ENCODE assay signal across 1 cellular context in the genomic region with DNA sequence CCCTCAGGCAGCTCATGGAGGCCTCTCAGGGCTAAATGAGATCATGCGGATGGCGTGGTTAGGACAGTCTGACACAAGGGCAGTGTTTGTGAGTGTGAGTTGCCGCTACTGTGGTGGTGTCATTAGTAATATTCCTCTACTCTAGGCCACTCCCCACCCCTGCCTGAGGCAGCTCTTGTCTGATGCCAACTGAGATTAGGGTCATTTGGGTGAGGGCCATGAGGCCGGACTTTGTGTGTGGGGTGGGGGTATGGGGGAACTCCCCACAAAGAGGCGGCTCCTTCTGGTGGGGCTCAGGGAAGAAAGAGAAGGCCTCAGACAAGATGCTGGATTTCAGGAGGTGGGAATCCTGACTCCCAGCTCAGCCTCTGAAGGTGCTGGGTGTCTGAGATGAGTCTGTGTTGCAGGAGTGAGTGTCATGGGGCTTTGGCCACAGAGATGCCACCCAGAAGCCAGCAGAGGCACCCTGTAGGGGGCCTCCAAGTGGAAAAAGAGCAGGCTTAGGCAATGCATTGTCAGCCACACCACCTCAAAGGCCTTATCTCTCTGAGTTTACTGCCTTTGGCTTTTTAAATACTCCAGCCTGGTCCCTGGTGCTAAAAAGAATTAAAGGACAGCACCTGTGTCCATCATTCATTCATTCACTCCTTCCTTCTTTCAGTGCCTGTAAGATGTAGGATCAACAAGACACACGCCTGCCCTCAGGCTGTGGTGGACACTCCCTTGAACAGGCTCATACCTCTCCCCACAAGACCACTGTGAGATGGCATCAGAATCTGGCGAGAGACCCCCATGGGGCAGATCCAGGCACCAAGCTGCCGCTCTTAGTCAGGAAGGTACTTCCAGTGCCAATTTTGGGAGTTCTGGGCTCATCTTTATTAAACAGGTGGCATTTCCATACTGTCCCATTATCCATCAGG.
TF ChIP-seq lines count a peak whose summit lies in the region.

No MANE protein-coding gene starts in this region.

TF ChIP-seq in IMR-90, 13 proteins besides CTCF, POLR2A, EP300 and RAD21:
- TF ChIP-seq BHLHE40 (IDR thresholded peaks at IDR 0.05; ENCODE audit: low read depth, low read length): no peak
- no peak for TF ChIP-seq RCOR1 (IDR thresholded peaks at IDR 0.05; ENCODE audit: insufficient replicate concordance, low read length)
- no peak for TF ChIP-seq NFE2L2 (IDR thresholded peaks at IDR 0.05; ENCODE audit: low read depth, low read length)
- no peak for TF ChIP-seq SMC3 (IDR thresholded peaks at IDR 0.05; ENCODE audit: low read depth, low read length)
- TF ChIP-seq RFX5 (IDR thresholded peaks at IDR 0.05; ENCODE audit: low read depth, low read length): no peak
- no peak for TF ChIP-seq MXI1 (IDR thresholded peaks at IDR 0.05; ENCODE audit: borderline replicate concordance, low read depth, low read length)
- no peak for TF ChIP-seq CHD1 (IDR thresholded peaks at IDR 0.05; ENCODE audit: low read depth, low read length)
- TF ChIP-seq, protein P1, sequence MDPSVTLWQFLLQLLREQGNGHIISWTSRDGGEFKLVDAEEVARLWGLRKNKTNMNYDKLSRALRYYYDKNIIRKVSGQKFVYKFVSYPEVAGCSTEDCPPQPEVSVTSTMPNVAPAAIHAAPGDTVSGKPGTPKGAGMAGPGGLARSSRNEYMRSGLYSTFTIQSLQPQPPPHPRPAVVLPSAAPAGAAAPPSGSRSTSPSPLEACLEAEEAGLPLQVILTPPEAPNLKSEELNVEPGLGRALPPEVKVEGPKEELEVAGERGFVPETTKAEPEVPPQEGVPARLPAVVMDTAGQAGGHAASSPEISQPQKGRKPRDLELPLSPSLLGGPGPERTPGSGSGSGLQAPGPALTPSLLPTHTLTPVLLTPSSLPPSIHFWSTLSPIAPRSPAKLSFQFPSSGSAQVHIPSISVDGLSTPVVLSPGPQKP (IDR thresholded peaks at IDR 0.05; ENCODE audit: borderline replicate concordance, low read depth, low read length): no peak
